26 cellular contexts compared by ENCODE assay signal in genomic region chr6:79009819-79010218, GRCh38.
"Had no signal": no experiment of that assay in that cellular context is flagged by ENCODE, and none has a peak within 500 bp of the region (broad histone marks: within the 10 kb centered on the region; RNA-seq: fewer than 3 reads in every experiment).

No MANE protein-coding gene starts in this region.

- H3K9me3 ChIP-seq: SJCRH30, SK-N-SH had no signal

- ATAC-seq: activated CD8-positive, alpha-beta memory T cell treated with anti-CD3 and anti-CD28 coated beads, Interleukin-2, amount 10 ng/mL, durations not matched to agents 7 days and 5 days; activated T-cell treated with anti-CD3 and anti-CD28 coated beads, Interleukin-2, amount 50 U/mL, for 4 hours; activated T-helper 17 cell treated with anti-CD3 and anti-CD28 coated beads, Interleukin-2, amount 50 U/mL, for 72 hours; K562 had no signal

- H3K4me3 ChIP-seq: adrenal gland, K562, PC-9, SJCRH30 had no signal

- H3K27me3 ChIP-seq: adrenal gland, SJCRH30 had no signal

- H3K4me1 ChIP-seq: SJCRH30 had no signal

- H3K4me3 Mint-ChIP-seq: activated B cell treated with CpG ODN at 0.5 μM for 24 hours; activated CD4-positive, alpha-beta T cell treated with anti-CD3 and anti-CD28 coated beads, Interleukin-2, amount 10 ng/mL, durations not matched to agents 24 days and 14 days; activated CD8-positive, alpha-beta memory T cell treated with anti-CD3 and anti-CD28 coated beads, Interleukin-2, amount 10 ng/mL, durations not matched to agents 7 days and 5 days; activated naive CD4-positive, alpha-beta T cell treated with anti-CD3 and anti-CD28 coated beads, Interleukin-2, amount 10 ng/mL, durations not matched to agents 7 days and 5 days; activated naive CD8-positive, alpha-beta T cell treated with anti-CD3 and anti-CD28 coated beads, Interleukin-2, amount 10 ng/mL, durations not matched to agents 7 days and 5 days; activated T-cell treated with anti-CD3 and anti-CD28 coated beads, Interleukin-2, amount 50 U/mL, for 4 hours; activated T-helper 17 cell treated with anti-CD3 and anti-CD28 coated beads, Interleukin-2, amount 50 U/mL, for 72 hours had no signal

- H3K27ac ChIP-seq: adrenal gland, PC-9, SJCRH30 had no signal

- H3K27me3 Mint-ChIP-seq: activated B cell treated with CpG ODN at 0.5 μM for 24 hours; activated CD4-positive, alpha-beta T cell treated with anti-CD3 and anti-CD28 coated beads, Interleukin-2, amount 10 ng/mL, durations not matched to agents 24 days and 14 days; activated CD8-positive, alpha-beta memory T cell treated with anti-CD3 and anti-CD28 coated beads, Interleukin-2, amount 10 ng/mL, durations not matched to agents 7 days and 5 days; activated naive CD4-positive, alpha-beta T cell treated with anti-CD3 and anti-CD28 coated beads, Interleukin-2, amount 10 ng/mL, durations not matched to agents 7 days and 5 days; activated naive CD8-positive, alpha-beta T cell treated with anti-CD3 and anti-CD28 coated beads, Interleukin-2, amount 10 ng/mL, durations not matched to agents 7 days and 5 days; activated T-helper 17 cell treated with anti-CD3 and anti-CD28 coated beads, Interleukin-2, amount 50 U/mL, for 72 hours had no signal

- H3K4me1 Mint-ChIP-seq: activated B cell treated with CpG ODN at 0.5 μM for 24 hours; activated CD4-positive, alpha-beta T cell treated with anti-CD3 and anti-CD28 coated beads, Interleukin-2, amount 10 ng/mL, durations not matched to agents 24 days and 14 days; activated naive CD4-positive, alpha-beta T cell treated with anti-CD3 and anti-CD28 coated beads, Interleukin-2, amount 10 ng/mL, durations not matched to agents 7 days and 5 days; activated T-helper 17 cell treated with anti-CD3 and anti-CD28 coated beads, Interleukin-2, amount 50 U/mL, for 72 hours had no signal

- H3K36me3 ChIP-seq: adrenal gland had no signal

- DNase-seq: activated B cell treated with CpG ODN at 0.5 μM for 24 hours; activated CD4-positive, alpha-beta T cell treated with anti-CD3 and anti-CD28 coated beads for 1 hour; activated CD4-positive, alpha-beta T cell treated with anti-CD3 and anti-CD28 coated beads, Interleukin-2, amount 10 ng/mL, durations not matched to agents 24 days and 14 days; activated CD4-positive, alpha-beta T cell treated with anti-CD3 and anti-CD28 coated beads, Interleukin-2, amount 50 U/mL, for 48 hours; activated CD8-positive, alpha-beta memory T cell treated with anti-CD3 and anti-CD28 coated beads, Interleukin-2, amount 10 ng/mL, durations not matched to agents 7 days and 5 days; activated gamma-delta T cell; activated naive CD4-positive, alpha-beta T cell treated with anti-CD3 and anti-CD28 coated beads, Interleukin-2, amount 10 ng/mL, durations not matched to agents 7 days and 5 days; activated naive CD8-positive, alpha-beta T cell treated with anti-CD3 and anti-CD28 coated beads, Interleukin-2, amount 10 ng/mL, durations not matched to agents 7 days and 5 days; activated T-cell treated with anti-CD3 and anti-CD28 coated beads, Interleukin-2, amount 50 U/mL, for 4 hours; adrenal gland; anterior cingulate cortex; central memory CD4-positive, alpha-beta T cell; Karpas-422; MM.1S; NCI-H1105 treated with DMSO at 0.1 percent for 48 hours; NCI-H1436 treated with DMSO at 0.1 percent for 48 hours; NCI-H187; NCI-H2081; NCI-H446; NCI-H524; PC-9; SJCRH30; SK-N-SH; T-helper 1 cell had no signal

- H3K27ac Mint-ChIP-seq: activated B cell treated with CpG ODN at 0.5 μM for 24 hours; activated CD4-positive, alpha-beta T cell treated with anti-CD3 and anti-CD28 coated beads, Interleukin-2, amount 10 ng/mL, durations not matched to agents 24 days and 14 days; activated CD8-positive, alpha-beta memory T cell treated with anti-CD3 and anti-CD28 coated beads, Interleukin-2, amount 10 ng/mL, durations not matched to agents 7 days and 5 days; activated naive CD4-positive, alpha-beta T cell treated with anti-CD3 and anti-CD28 coated beads, Interleukin-2, amount 10 ng/mL, durations not matched to agents 7 days and 5 days; activated naive CD8-positive, alpha-beta T cell treated with anti-CD3 and anti-CD28 coated beads, Interleukin-2, amount 10 ng/mL, durations not matched to agents 7 days and 5 days; activated T-helper 17 cell treated with anti-CD3 and anti-CD28 coated beads, Interleukin-2, amount 50 U/mL, for 72 hours had no signal

- H3K9me3 Mint-ChIP-seq: activated B cell treated with CpG ODN at 0.5 μM for 24 hours; activated CD4-positive, alpha-beta T cell treated with anti-CD3 and anti-CD28 coated beads, Interleukin-2, amount 10 ng/mL, durations not matched to agents 24 days and 14 days; activated naive CD4-positive, alpha-beta T cell treated with anti-CD3 and anti-CD28 coated beads, Interleukin-2, amount 10 ng/mL, durations not matched to agents 7 days and 5 days; activated naive CD8-positive, alpha-beta T cell treated with anti-CD3 and anti-CD28 coated beads, Interleukin-2, amount 10 ng/mL, durations not matched to agents 7 days and 5 days; activated T-cell treated with anti-CD3 and anti-CD28 coated beads, Interleukin-2, amount 50 U/mL, for 4 hours; activated T-helper 17 cell treated with anti-CD3 and anti-CD28 coated beads, Interleukin-2, amount 50 U/mL, for 72 hours had no signal
